ENCODE assay signal across 10 cellular contexts in genomic region chr5:69265931-69266330, GRCh38. TPM values are rescaled to one million over a fixed set of nuclear protein-coding genes. Genes with fewer than 3 reads are reported as not detected.
DNase-seq lines count a peak whose midpoint lies in the region; ATAC-seq and TF ChIP-seq lines count a peak whose summit lies in the region.
"Had no signal": no experiment of that assay in that cellular context is flagged by ENCODE, and none has a peak within 500 bp of the region (broad histone marks: within the 10 kb centered on the region; RNA-seq: fewer than 3 reads in every experiment).

No MANE protein-coding gene starts in this region.

- H3K4me1 Mint-ChIP-seq in MCF 10A (ENCODE audit: insufficient read depth, unreplicated experiment) (no peaks in the 10 kb centered on the region), endothelial cell (ENCODE audit: unreplicated experiment) (no peaks in the 10 kb centered on the region)
- H3K4me1 Mint-ChIP-seq in stimulated activated effector memory CD8-positive, alpha-beta T cell treated with anti-CD3 and anti-CD28 coated beads, Interleukin-12 subunit alpha, Interleukin-12 subunit beta, amount 100 ng/mL, for 72 hours: no peaks in the 10 kb centered on the region

- H3K4me3 ChIP-seq in breast epithelium: no peak overlapping the region

- no peak for TF ChIP-seq POLR2A in breast epithelium (IDR thresholded peaks at IDR 0.05)

- TF ChIP-seq CTCF in MCF 10A (IDR thresholded peaks at IDR 0.05; ENCODE audit: unreplicated experiment): peak; percentile 9
- TF ChIP-seq CTCF in breast epithelium (IDR thresholded peaks at IDR 0.05): no peak
- TF ChIP-seq CTCF in endothelial cell (IDR thresholded peaks at IDR 0.05; ENCODE audit: unreplicated experiment): peak; percentile 26

- CTCF ChIA-PET in MCF 10A (lab: Yijun Ruan, JAX): interaction anchor here (0.6 kb wide), 1 partner anchor 11 kb away, joined by 4 read pairs; no protein-coding TSS in a partner anchor

- POLR2A ChIA-PET in MCF 10A (lab: Yijun Ruan, JAX): interaction anchor here (0.7 to 1.0 kb wide), 2 partner anchors 31 to 141 kb away, joined by 3 read pairs; no protein-coding TSS in a partner anchor

- peak; percentile 42 for ATAC-seq in stimulated activated effector memory CD8-positive, alpha-beta T cell treated with anti-CD3 and anti-CD28 coated beads, Interleukin-12 subunit alpha, Interleukin-12 subunit beta, amount 100 ng/mL, for 72 hours

- no peaks in the 10 kb centered on the region for H3K4me1 ChIP-seq in breast epithelium

- DNase-seq in MCF 10A (ENCODE audit: unreplicated experiment) (peak; percentile 12), breast epithelium (ENCODE audit: low spot score in 2 of 2) (no peak), NCI-H460 (ENCODE audit: extremely low read depth, low read depth) (peak; percentile 7), endothelial cell (ENCODE audit: low spot score) (peak; percentile 55), HK-2 (ENCODE audit: unreplicated experiment) (no peak), NCI-H1092 treated with DMSO at 0.1 percent for 48 hours (lab: John Stamatoyannopoulos, UW) (no peak), glomerular visceral epithelial cell (ENCODE audit: extremely low spot score) (no peak)
- DNase-seq in stimulated activated effector memory CD8-positive, alpha-beta T cell treated with anti-CD3 and anti-CD28 coated beads, Interleukin-12 subunit alpha, Interleukin-12 subunit beta, amount 100 ng/mL, for 72 hours (ENCODE audit: low spot score in 2 of 2): no peak
- DNase-seq: EL, SIG-M5 had no signal

- H3K27me3 ChIP-seq in breast epithelium: no peaks in the 10 kb centered on the region

- no peak overlapping the region for H3K4me3 Mint-ChIP-seq in MCF 10A (ENCODE audit: unreplicated experiment)
- no peak overlapping the region for H3K4me3 Mint-ChIP-seq in endothelial cell (ENCODE audit: unreplicated experiment)
- no peak overlapping the region for H3K4me3 Mint-ChIP-seq in stimulated activated effector memory CD8-positive, alpha-beta T cell treated with anti-CD3 and anti-CD28 coated beads, Interleukin-12 subunit alpha, Interleukin-12 subunit beta, amount 100 ng/mL, for 72 hours

- H3K36me3 Mint-ChIP-seq in MCF 10A (ENCODE audit: insufficient read depth, unreplicated experiment): peaks cover 93% of the 10 kb centered on the region
- peaks cover 16% of the 10 kb centered on the region for H3K36me3 Mint-ChIP-seq in endothelial cell (ENCODE audit: low read depth, unreplicated experiment)
- H3K36me3 Mint-ChIP-seq in stimulated activated effector memory CD8-positive, alpha-beta T cell treated with anti-CD3 and anti-CD28 coated beads, Interleukin-12 subunit alpha, Interleukin-12 subunit beta, amount 100 ng/mL, for 72 hours: peaks cover 97% of the 10 kb centered on the region

- H3K27ac Mint-ChIP-seq in MCF 10A (ENCODE audit: low read depth, unreplicated experiment) (no peak overlapping the region), endothelial cell (ENCODE audit: unreplicated experiment) (no peak overlapping the region)
- H3K27ac Mint-ChIP-seq in stimulated activated effector memory CD8-positive, alpha-beta T cell treated with anti-CD3 and anti-CD28 coated beads, Interleukin-12 subunit alpha, Interleukin-12 subunit beta, amount 100 ng/mL, for 72 hours: peak overlapping the region; percentile 29

- no peaks in the 10 kb centered on the region for H3K27me3 Mint-ChIP-seq in MCF 10A (ENCODE audit: insufficient read depth, unreplicated experiment)
- H3K27me3 Mint-ChIP-seq in endothelial cell (ENCODE audit: unreplicated experiment): peaks cover 2% of the 10 kb centered on the region

- H3K9me3 Mint-ChIP-seq in MCF 10A (ENCODE audit: unreplicated experiment) (no peaks in the 10 kb centered on the region), endothelial cell (ENCODE audit: unreplicated experiment) (no peaks in the 10 kb centered on the region)
- H3K9me3 Mint-ChIP-seq in stimulated activated effector memory CD8-positive, alpha-beta T cell treated with anti-CD3 and anti-CD28 coated beads, Interleukin-12 subunit alpha, Interleukin-12 subunit beta, amount 100 ng/mL, for 72 hours: no peaks in the 10 kb centered on the region

- H3K9me3 ChIP-seq in breast epithelium: no peaks in the 10 kb centered on the region

- H3K36me3 ChIP-seq in breast epithelium: no peaks in the 10 kb centered on the region

- no peak overlapping the region for H3K27ac ChIP-seq in breast epithelium

- no TSS peak for BruUV-seq in MCF 10A (replicated peaks; lab: Mats Ljungman, UMichigan)

- intact Hi-C loops in MCF 10A (cut with micrococcal nuclease) (no loop called here), breast epithelium (cut with DNase I; ENCODE audit: low total_unique reads) (no loop called here)

RNA-seq across cellular contexts. Expression of gene CDK7, which starts 31.2 kb away (rescaled TPM):
- total RNA-seq in MCF 10A (2022) (43.7 and 48.5 TPM in 2 replicates), breast epithelium (10 to 100 TPM; 13.4 to 28.7 (median 20.3) TPM), endothelial cell (ENCODE audit: unreplicated experiment) (21.4 TPM)
- 129 and 132 TPM in 2 replicates for total RNA-seq in NCI-H460 (2014; rRNA removed; shearing (Covaris generic))
- polyA plus RNA-seq in NCI-H460 (2014; cell fraction: nucleus; rRNA removed): 41.3 and 59.5 TPM in 2 replicates

Comparison
In these comparisons a context has a peak if more than half of its experiments do, and no peak if none do; other contexts are left out.
1. DNase-seq: peak in MCF 10A (single experiment), NCI-H460 (single experiment) and endothelial cell (single experiment); none in breast epithelium (0 of 2), stimulated activated effector memory CD8-positive, alpha-beta T cell treated with anti-CD3 and anti-CD28 coated beads, Interleukin-12 subunit alpha, Interleukin-12 subunit beta, amount 100 ng/mL, for 72 hours (0 of 2), HK-2 (single experiment), NCI-H1092 treated with DMSO at 0.1 percent for 48 hours (single experiment) and glomerular visceral epithelial cell (single experiment).
2. CTCF ChIP-seq: peak in MCF 10A (single experiment) and endothelial cell (single experiment); none in breast epithelium (0 of 3).